1 cellular context compared by ENCODE assay signal in the genomic region with DNA sequence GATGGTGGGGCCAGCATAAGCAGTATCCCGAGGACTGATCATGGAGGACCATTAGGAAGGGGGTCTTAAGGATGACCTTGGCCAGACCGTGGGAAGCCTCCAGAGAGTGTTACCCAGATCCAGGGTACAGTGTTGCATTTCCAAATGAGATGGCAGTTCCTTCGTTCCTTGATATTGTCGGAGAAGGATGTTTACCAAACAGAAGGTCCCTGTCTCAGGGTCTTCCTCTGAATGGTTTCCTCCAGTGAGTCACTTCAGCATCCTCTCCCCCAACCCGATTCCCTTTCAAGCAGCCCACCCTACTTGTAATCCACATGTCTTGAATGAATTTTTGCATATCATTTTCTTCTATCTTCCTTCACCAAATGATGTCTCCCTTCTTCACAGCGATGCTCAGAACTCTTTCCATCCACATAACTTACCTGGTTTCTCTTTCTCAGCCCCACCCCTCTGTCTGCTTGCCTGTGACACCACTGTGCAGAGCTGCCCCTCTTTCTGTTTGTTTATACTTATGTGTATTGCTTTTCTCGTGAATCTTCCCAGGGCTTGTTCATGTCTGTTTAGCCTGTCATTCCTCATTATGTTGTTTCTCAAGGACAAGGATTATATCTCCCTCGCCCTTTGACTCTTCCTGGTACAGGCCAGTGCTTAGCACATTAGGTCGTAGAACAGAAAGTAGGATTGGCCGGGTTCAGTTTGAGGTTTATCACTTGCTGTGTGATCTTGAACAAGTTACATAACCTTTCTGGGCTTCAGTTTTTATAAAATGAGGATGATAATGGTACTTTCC.
A peak's percentile ranks its signal among the peaks of the same experiment; 100 is the strongest.
TF ChIP-seq lines count a peak whose summit lies in the region.

No MANE protein-coding gene starts in this region.

TF ChIP-seq in K562, 482 proteins besides CTCF, POLR2A, EP300 and RAD21:
- TF ChIP-seq, protein P1, sequence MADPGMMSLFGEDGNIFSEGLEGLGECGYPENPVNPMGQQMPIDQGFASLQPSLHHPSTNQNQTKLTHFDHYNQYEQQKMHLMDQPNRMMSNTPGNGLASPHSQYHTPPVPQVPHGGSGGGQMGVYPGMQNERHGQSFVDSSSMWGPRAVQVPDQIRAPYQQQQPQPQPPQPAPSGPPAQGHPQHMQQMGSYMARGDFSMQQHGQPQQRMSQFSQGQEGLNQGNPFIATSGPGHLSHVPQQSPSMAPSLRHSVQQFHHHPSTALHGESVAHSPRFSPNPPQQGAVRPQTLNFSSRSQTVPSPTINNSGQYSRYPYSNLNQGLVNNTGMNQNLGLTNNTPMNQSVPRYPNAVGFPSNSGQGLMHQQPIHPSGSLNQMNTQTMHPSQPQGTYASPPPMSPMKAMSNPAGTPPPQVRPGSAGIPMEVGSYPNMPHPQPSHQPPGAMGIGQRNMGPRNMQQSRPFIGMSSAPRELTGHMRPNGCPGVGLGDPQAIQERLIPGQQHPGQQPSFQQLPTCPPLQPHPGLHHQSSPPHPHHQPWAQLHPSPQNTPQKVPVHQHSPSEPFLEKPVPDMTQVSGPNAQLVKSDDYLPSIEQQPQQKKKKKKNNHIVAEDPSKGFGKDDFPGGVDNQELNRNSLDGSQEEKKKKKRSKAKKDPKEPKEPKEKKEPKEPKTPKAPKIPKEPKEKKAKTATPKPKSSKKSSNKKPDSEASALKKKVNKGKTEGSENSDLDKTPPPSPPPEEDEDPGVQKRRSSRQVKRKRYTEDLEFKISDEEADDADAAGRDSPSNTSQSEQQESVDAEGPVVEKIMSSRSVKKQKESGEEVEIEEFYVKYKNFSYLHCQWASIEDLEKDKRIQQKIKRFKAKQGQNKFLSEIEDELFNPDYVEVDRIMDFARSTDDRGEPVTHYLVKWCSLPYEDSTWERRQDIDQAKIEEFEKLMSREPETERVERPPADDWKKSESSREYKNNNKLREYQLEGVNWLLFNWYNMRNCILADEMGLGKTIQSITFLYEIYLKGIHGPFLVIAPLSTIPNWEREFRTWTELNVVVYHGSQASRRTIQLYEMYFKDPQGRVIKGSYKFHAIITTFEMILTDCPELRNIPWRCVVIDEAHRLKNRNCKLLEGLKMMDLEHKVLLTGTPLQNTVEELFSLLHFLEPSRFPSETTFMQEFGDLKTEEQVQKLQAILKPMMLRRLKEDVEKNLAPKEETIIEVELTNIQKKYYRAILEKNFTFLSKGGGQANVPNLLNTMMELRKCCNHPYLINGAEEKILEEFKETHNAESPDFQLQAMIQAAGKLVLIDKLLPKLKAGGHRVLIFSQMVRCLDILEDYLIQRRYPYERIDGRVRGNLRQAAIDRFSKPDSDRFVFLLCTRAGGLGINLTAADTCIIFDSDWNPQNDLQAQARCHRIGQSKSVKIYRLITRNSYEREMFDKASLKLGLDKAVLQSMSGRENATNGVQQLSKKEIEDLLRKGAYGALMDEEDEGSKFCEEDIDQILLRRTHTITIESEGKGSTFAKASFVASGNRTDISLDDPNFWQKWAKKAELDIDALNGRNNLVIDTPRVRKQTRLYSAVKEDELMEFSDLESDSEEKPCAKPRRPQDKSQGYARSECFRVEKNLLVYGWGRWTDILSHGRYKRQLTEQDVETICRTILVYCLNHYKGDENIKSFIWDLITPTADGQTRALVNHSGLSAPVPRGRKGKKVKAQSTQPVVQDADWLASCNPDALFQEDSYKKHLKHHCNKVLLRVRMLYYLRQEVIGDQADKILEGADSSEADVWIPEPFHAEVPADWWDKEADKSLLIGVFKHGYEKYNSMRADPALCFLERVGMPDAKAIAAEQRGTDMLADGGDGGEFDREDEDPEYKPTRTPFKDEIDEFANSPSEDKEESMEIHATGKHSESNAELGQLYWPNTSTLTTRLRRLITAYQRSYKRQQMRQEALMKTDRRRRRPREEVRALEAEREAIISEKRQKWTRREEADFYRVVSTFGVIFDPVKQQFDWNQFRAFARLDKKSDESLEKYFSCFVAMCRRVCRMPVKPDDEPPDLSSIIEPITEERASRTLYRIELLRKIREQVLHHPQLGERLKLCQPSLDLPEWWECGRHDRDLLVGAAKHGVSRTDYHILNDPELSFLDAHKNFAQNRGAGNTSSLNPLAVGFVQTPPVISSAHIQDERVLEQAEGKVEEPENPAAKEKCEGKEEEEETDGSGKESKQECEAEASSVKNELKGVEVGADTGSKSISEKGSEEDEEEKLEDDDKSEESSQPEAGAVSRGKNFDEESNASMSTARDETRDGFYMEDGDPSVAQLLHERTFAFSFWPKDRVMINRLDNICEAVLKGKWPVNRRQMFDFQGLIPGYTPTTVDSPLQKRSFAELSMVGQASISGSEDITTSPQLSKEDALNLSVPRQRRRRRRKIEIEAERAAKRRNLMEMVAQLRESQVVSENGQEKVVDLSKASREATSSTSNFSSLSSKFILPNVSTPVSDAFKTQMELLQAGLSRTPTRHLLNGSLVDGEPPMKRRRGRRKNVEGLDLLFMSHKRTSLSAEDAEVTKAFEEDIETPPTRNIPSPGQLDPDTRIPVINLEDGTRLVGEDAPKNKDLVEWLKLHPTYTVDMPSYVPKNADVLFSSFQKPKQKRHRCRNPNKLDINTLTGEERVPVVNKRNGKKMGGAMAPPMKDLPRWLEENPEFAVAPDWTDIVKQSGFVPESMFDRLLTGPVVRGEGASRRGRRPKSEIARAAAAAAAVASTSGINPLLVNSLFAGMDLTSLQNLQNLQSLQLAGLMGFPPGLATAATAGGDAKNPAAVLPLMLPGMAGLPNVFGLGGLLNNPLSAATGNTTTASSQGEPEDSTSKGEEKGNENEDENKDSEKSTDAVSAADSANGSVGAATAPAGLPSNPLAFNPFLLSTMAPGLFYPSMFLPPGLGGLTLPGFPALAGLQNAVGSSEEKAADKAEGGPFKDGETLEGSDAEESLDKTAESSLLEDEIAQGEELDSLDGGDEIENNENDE (IDR thresholded peaks at IDR 0.05; ENCODE audit: low read depth, low read length) = no peak
- TF ChIP-seq MBD2 (IDR thresholded peaks at IDR 0.05; ENCODE audit: borderline replicate concordance, low read depth) (no peak), BCOR (IDR thresholded peaks at IDR 0.05) (0 out of 2 replicates have a peak, but pooled peaks have one; percentile 25), POLR2AphosphoS5 (IDR thresholded peaks at IDR 0.05; ENCODE audit: control insufficient read depth, insufficient read depth, low read depth, low read length) (no peak), IRF1 (CRISPR knock-in tag; IDR thresholded peaks at IDR 0.05; ENCODE audit: borderline replicate concordance) (no peak), GABPB1 (CRISPR knock-in tag; IDR thresholded peaks at IDR 0.05) (no peak), RBM25 (IDR thresholded peaks at IDR 0.05; ENCODE audit: low read depth, low read length, severe bottlenecking) (peak; percentile 63), RBM14 (IDR thresholded peaks at IDR 0.05; ENCODE audit: borderline replicate concordance, insufficient read depth, low read depth, low read length) (no peak), SIRT6 (IDR thresholded peaks at IDR 0.05; ENCODE audit: low read depth, low read length) (no peak), ZNF212 (CRISPR knock-in tag; IDR thresholded peaks at IDR 0.05) (no peak), RAD51 (IDR thresholded peaks at IDR 0.05; ENCODE audit: borderline replicate concordance, low read depth) (no peak), GTF2F1 (IDR thresholded peaks at IDR 0.05; ENCODE audit: low read depth, low read length) (no peak)
- TF ChIP-seq, protein P2, sequence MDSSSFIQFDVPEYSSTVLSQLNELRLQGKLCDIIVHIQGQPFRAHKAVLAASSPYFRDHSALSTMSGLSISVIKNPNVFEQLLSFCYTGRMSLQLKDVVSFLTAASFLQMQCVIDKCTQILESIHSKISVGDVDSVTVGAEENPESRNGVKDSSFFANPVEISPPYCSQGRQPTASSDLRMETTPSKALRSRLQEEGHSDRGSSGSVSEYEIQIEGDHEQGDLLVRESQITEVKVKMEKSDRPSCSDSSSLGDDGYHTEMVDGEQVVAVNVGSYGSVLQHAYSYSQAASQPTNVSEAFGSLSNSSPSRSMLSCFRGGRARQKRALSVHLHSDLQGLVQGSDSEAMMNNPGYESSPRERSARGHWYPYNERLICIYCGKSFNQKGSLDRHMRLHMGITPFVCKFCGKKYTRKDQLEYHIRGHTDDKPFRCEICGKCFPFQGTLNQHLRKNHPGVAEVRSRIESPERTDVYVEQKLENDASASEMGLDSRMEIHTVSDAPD (CRISPR knock-in tag; IDR thresholded peaks at IDR 0.05) = no peak
- TF ChIP-seq, protein P3, sequence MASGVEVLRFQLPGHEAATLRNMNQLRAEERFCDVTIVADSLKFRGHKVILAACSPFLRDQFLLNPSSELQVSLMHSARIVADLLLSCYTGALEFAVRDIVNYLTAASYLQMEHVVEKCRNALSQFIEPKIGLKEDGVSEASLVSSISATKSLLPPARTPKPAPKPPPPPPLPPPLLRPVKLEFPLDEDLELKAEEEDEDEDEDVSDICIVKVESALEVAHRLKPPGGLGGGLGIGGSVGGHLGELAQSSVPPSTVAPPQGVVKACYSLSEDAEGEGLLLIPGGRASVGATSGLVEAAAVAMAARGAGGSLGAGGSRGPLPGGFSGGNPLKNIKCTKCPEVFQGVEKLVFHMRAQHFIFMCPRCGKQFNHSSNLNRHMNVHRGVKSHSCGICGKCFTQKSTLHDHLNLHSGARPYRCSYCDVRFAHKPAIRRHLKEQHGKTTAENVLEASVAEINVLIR (CRISPR knock-in tag; IDR thresholded peaks at IDR 0.05) = no peak
TF ChIP-seq in K562: peak in this region for 2.
